In the genomic region with DNA sequence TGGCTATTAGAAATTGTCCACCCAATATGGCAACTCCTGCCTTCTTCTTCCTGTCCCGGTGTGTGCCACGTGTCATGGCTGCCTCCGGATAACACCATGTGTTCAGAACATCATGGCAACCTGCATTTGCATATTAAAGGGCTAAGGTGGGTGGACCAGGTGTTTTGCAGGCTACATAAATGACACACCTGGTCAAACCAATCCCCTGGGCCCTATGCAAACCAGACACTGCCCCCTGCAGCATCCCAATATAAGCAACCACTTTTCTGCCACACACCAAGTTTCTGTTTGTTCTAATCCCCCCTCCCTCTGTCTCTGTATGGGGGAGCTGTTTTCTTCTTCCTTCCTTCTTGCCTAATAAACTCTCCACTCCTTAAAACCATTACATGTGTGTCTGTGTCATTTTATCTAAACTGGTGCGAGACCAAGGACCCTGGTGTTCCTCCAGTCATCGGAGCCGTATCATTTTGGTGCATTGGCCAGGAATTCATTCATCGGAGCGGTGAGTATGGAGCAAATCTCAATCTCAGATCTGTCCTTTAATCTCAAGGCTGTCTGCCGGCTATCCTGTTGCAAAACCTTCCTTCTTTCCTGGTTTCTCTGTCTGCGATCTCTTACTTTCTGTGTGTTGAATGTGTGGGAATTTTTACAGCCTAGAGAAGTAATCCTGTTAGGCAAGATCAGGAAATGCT, we compare ENCODE assay signal across 8 cellular contexts. TPM values are rescaled to one million over a fixed set of nuclear protein-coding genes. Genes with fewer than 3 reads are reported as not detected.
A peak's percentile ranks its signal among the peaks of the same experiment; 100 is the strongest.
DNase-seq lines count a peak whose midpoint lies in the region; ATAC-seq, FAIRE-seq and TF ChIP-seq lines count a peak whose summit lies in the region.

No MANE protein-coding gene starts in this region.

- H3K27me3 Mint-ChIP-seq in T-helper 1 cell treated with Interleukin-12 subunit alpha and Interleukin-12 subunit beta and Interleukin-4 antibody, amounts not matched to agents 30 μg/mL and 1 μg/mL, for 36 hours (ENCODE audit: low read depth) = peaks cover 14% of the 10 kb centered on the region
- H3K27me3 Mint-ChIP-seq in T-helper 2 cell treated with Interferon-gamma antibody and Interleukin-4, amounts not matched to agents 5 μg/mL and 100 μg/mL, for 36 hours (ENCODE audit: low read depth) = peaks cover 13% of the 10 kb centered on the region

- H3K36me3 Mint-ChIP-seq in T-helper 1 cell treated with Interleukin-12 subunit alpha and Interleukin-12 subunit beta and Interleukin-4 antibody, amounts not matched to agents 30 μg/mL and 1 μg/mL, for 36 hours (ENCODE audit: low read depth) = peaks cover 4% of the 10 kb centered on the region
- H3K36me3 Mint-ChIP-seq in T-helper 2 cell treated with Interferon-gamma antibody and Interleukin-4, amounts not matched to agents 5 μg/mL and 100 μg/mL, for 36 hours (ENCODE audit: low read depth) = peaks cover 2% of the 10 kb centered on the region

- no peak for FAIRE-seq in D721Med (lab: Jason Lieb, UNC)

- TF ChIP-seq CTCF in omental fat pad (IDR thresholded peaks at IDR 0.05) (no peak), D721Med (IDR thresholded peaks at IDR 0.05; ENCODE audit: insufficient read depth, missing control alignments) (no peak)

- ATAC-seq in omental fat pad (ENCODE audit: low FRiP score) (peak; percentile 41), HG02610 (IDR thresholded peaks at IDR 0.05; ENCODE audit: unreplicated experiment) (no peak)

- peak overlapping the region; percentile 72 for H3K27ac Mint-ChIP-seq in T-helper 1 cell treated with Interleukin-12 subunit alpha and Interleukin-12 subunit beta and Interleukin-4 antibody, amounts not matched to agents 30 μg/mL and 1 μg/mL, for 36 hours
- H3K27ac Mint-ChIP-seq in T-helper 2 cell treated with Interferon-gamma antibody and Interleukin-4, amounts not matched to agents 5 μg/mL and 100 μg/mL, for 36 hours = no peak overlapping the region

- H3K4me3 Mint-ChIP-seq in T-helper 1 cell treated with Interleukin-12 subunit alpha and Interleukin-12 subunit beta and Interleukin-4 antibody, amounts not matched to agents 30 μg/mL and 1 μg/mL, for 36 hours = peak overlapping the region; percentile 25
- no peak overlapping the region for H3K4me3 Mint-ChIP-seq in T-helper 2 cell treated with Interferon-gamma antibody and Interleukin-4, amounts not matched to agents 5 μg/mL and 100 μg/mL, for 36 hours

- DNase-seq in T-helper 1 cell (no peak), NAMALWA (ENCODE audit: low spot score) (peak; percentile 20), dermis blood vessel endothelial cell (peak; percentile 42), omental fat pad (ENCODE audit: low spot score) (no peak), D721Med (ENCODE audit: insufficient read length, low spot score) (no peak)
- no peak for DNase-seq in T-helper 2 cell treated with Interferon-gamma antibody and Interleukin-4, amounts not matched to agents 5 μg/mL and 100 μg/mL, for 36 hours (ENCODE audit: low spot score)

- peaks cover 21% of the 10 kb centered on the region for H3K4me1 Mint-ChIP-seq in T-helper 1 cell treated with Interleukin-12 subunit alpha and Interleukin-12 subunit beta and Interleukin-4 antibody, amounts not matched to agents 30 μg/mL and 1 μg/mL, for 36 hours (ENCODE audit: low read depth)
- H3K4me1 Mint-ChIP-seq in T-helper 2 cell treated with Interferon-gamma antibody and Interleukin-4, amounts not matched to agents 5 μg/mL and 100 μg/mL, for 36 hours (ENCODE audit: low read depth) = peaks cover 22% of the 10 kb centered on the region

- no peaks in the 10 kb centered on the region for H3K9me3 Mint-ChIP-seq in T-helper 1 cell treated with Interleukin-12 subunit alpha and Interleukin-12 subunit beta and Interleukin-4 antibody, amounts not matched to agents 30 μg/mL and 1 μg/mL, for 36 hours
- no peaks in the 10 kb centered on the region for H3K9me3 Mint-ChIP-seq in T-helper 2 cell treated with Interferon-gamma antibody and Interleukin-4, amounts not matched to agents 5 μg/mL and 100 μg/mL, for 36 hours

RNA-seq across cellular contexts. Expression of a gene that starts 44.5 kb away (rescaled TPM):
- total RNA-seq in dermis blood vessel endothelial cell (5.4 and 14.4 TPM in 2 replicates), omental fat pad (10 to 100 TPM in 2 of 4 donors, 1 to 10 TPM in 2; 8.2 to 44.1 (median 10.6) TPM)

Comparison
In these comparisons a context has a peak if more than half of its experiments do, and no peak if none do; other contexts are left out.
1. DNase-seq: peak in NAMALWA (single experiment) and dermis blood vessel endothelial cell (single experiment); none in T-helper 1 cell (0 of 5), omental fat pad (single experiment), D721Med (single experiment) and T-helper 2 cell treated with Interferon-gamma antibody and Interleukin-4, amounts not matched to agents 5 μg/mL and 100 μg/mL, for 36 hours (single experiment).